Comparison of ENCODE assay signal across 8 cellular contexts in the genomic region with DNA sequence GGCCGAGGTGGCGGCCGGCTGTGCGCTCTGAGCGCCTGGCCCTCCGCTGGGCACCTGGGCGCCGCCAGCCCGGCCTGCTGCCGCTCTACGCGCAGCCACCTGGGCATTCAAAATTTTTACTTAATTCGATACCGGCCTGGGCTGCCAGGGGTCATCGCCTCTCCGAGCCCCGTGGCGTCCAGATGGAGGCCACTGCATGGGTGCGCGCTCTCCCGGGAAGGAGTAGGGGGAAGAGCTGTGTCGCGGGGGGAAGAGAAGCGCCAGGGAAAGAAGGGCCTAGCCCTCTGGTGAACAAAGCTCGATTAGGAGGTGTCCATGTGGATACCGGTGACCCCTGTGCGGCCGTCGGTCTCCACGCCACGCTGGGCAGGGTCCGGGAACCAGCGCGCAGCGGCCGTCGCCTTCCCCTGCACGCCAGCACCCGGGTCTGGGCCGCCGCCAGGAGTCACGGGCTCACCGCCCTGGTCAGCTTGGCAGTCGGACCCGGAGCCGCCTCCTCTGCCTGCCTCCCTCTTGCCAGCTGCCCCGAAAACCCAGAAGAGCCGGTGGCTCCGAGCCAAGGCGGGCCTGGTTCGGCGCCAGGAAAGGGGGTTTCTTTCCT. TPM values are rescaled to one million over a fixed set of nuclear protein-coding genes. Genes with fewer than 3 reads are reported as not detected.
DNase-seq lines count a peak whose midpoint lies in the region; ATAC-seq, FAIRE-seq and TF ChIP-seq lines count a peak whose summit lies in the region.

No MANE protein-coding gene starts in this region.

- peaks cover 21% of the 10 kb centered on the region for H3K4me1 Mint-ChIP-seq in activated CD8-positive, alpha-beta T cell treated with anti-CD3 and anti-CD28 coated beads for 36 hours (ENCODE audit: low read depth)
- peaks cover 6 to 40% (median 19%) of the 10 kb centered on the region in 7 donors for H3K4me1 Mint-ChIP-seq in naive thymus-derived CD4-positive, alpha-beta T cell

- peaks cover 10% of the 10 kb centered on the region for H3K36me3 Mint-ChIP-seq in activated CD8-positive, alpha-beta T cell treated with anti-CD3 and anti-CD28 coated beads for 36 hours (ENCODE audit: low read depth)
- peaks cover 0 to 6% (median 0%) of the 10 kb centered on the region in 5 donors for H3K36me3 Mint-ChIP-seq in naive thymus-derived CD4-positive, alpha-beta T cell

- peaks cover 8% of the 10 kb centered on the region for H3K27me3 Mint-ChIP-seq in activated CD8-positive, alpha-beta T cell treated with anti-CD3 and anti-CD28 coated beads for 36 hours
- peaks cover 0 to 29% (median 17%) of the 10 kb centered on the region in 5 donors for H3K27me3 Mint-ChIP-seq in naive thymus-derived CD4-positive, alpha-beta T cell

- peak overlapping the region; percentile 80 to 91 (median 87) for H3K27ac ChIP-seq in esophagus squamous epithelium
- no peak overlapping the region for H3K27ac ChIP-seq in naive thymus-derived CD4-positive, alpha-beta T cell (ENCODE audit: low read depth, low read length)

- intact Hi-C loops in activated CD8-positive, alpha-beta T cell treated with anti-CD3 and anti-CD28 coated beads for 36 hours (cut with micrococcal nuclease) = loop anchor here (2.0 to 5.0 kb wide), 4 partner anchors 21 to 202 kb away; partner anchors contain the start of genes ERCC5 and TPP2
- intact Hi-C loops in esophagus squamous epithelium (cut with DNase I) = no loop called here
- intact Hi-C loops in naive thymus-derived CD4-positive, alpha-beta T cell (cut with micrococcal nuclease) = loop anchor here (1.0 to 5.0 kb wide), 9 partner anchors 20 to 407 kb away; partner anchors contain the start of genes TEX30 (in 2 of the 2) and TPP2 (in 2 of the 2)

- no peak for TF ChIP-seq CTCF in activated CD8-positive, alpha-beta T cell treated with anti-CD3 and anti-CD28 coated beads for 36 hours (IDR thresholded peaks at IDR 0.05)
- TF ChIP-seq CTCF in esophagus squamous epithelium (IDR thresholded peaks at IDR 0.05) = no peak

- DNase-seq in COLO668 (lab: John Stamatoyannopoulos, UW; ENCODE audit: unreplicated experiment) (peak; percentile 70), esophagus squamous epithelium (lab: John Stamatoyannopoulos, UW) (no peak), CD1c-positive myeloid dendritic cell (ENCODE audit: extremely low spot score) (no peak), RCC 7860 (ENCODE audit: low spot score) (no peak)
- peak; percentile 5 for DNase-seq in activated CD8-positive, alpha-beta T cell treated with anti-CD3 and anti-CD28 coated beads for 36 hours
- DNase-seq in naive thymus-derived CD4-positive, alpha-beta T cell = peak in 4 of 9 donors; percentile 1 to 53 (median 8)

- H3K27ac Mint-ChIP-seq in activated CD8-positive, alpha-beta T cell treated with anti-CD3 and anti-CD28 coated beads for 36 hours = peak overlapping the region; percentile 81
- peak overlapping the region in 4 of 9 donors; percentile 4 to 90 (median 54) for H3K27ac Mint-ChIP-seq in naive thymus-derived CD4-positive, alpha-beta T cell

- H3K27me3 ChIP-seq in esophagus squamous epithelium = no peaks in the 10 kb centered on the region
- peaks cover 0 to 3% of the 10 kb centered on the region in 2 donors for H3K27me3 ChIP-seq in naive thymus-derived CD4-positive, alpha-beta T cell (ENCODE audit: control insufficient read depth in 2 of 2, insufficient read depth in 2 of 2, low read length in 2 of 2)

- no peaks in the 10 kb centered on the region for H3K9me3 Mint-ChIP-seq in activated CD8-positive, alpha-beta T cell treated with anti-CD3 and anti-CD28 coated beads for 36 hours
- no peaks in the 10 kb centered on the region for H3K9me3 Mint-ChIP-seq in naive thymus-derived CD4-positive, alpha-beta T cell

- POLR2A ChIA-PET in activated CD8-positive, alpha-beta T cell treated with anti-CD3 and anti-CD28 coated beads for 36 hours (lab: Charles Lee) = interaction anchor here (1.0 to 2.5 kb wide), 9 partner anchors 11 to 210 kb away, joined by 3 to 20 read pairs (median 5); partner anchors contain the start of genes ERCC5, TEX30 and TPP2
- POLR2A ChIA-PET in naive thymus-derived CD4-positive, alpha-beta T cell (lab: Charles Lee) = interaction anchor here (0.6 to 2.3 kb wide), 4 partner anchors 14 to 208 kb away, joined by 3 to 12 read pairs (median 5); partner anchors contain the start of genes ERCC5 and TPP2

- ATAC-seq in GM19397 (IDR thresholded peaks at IDR 0.05; ENCODE audit: unreplicated experiment) (peak; percentile 5), HG03442 (IDR thresholded peaks at IDR 0.05; ENCODE audit: unreplicated experiment) (peak; percentile 9)
- no peak for ATAC-seq in activated CD8-positive, alpha-beta T cell treated with anti-CD3 and anti-CD28 coated beads for 36 hours
- no peak for ATAC-seq in naive thymus-derived CD4-positive, alpha-beta T cell

- TF ChIP-seq POLR2A in esophagus squamous epithelium (IDR thresholded peaks at IDR 0.05) = no peak

- H3K9me3 ChIP-seq in esophagus squamous epithelium = no peaks in the 10 kb centered on the region
- no peaks in the 10 kb centered on the region for H3K9me3 ChIP-seq in naive thymus-derived CD4-positive, alpha-beta T cell (ENCODE audit: control insufficient read depth in 2 of 3, low read length in 3 of 3)

- no peak for FAIRE-seq in RCC 7860 (lab: Jason Lieb, UNC)

- CTCF ChIA-PET in activated CD8-positive, alpha-beta T cell treated with anti-CD3 and anti-CD28 coated beads for 36 hours (lab: Charles Lee) = interaction anchor here (0.7 to 2.1 kb wide), 21 partner anchors 8 to 220 kb away, joined by 3 to 14 read pairs (median 5); partner anchors contain the start of genes ERCC5 and TEX30
- CTCF ChIA-PET in naive thymus-derived CD4-positive, alpha-beta T cell (lab: Charles Lee) = interaction anchor here (0.8 to 0.9 kb wide), 2 partner anchors 208 to 218 kb away, joined by 3 read pairs; no protein-coding TSS in a partner anchor

- peak overlapping the region; percentile 92 for H3K4me3 Mint-ChIP-seq in activated CD8-positive, alpha-beta T cell treated with anti-CD3 and anti-CD28 coated beads for 36 hours
- peak overlapping the region; percentile 80 to 98 (median 87) for H3K4me3 Mint-ChIP-seq in naive thymus-derived CD4-positive, alpha-beta T cell

- H3K4me3 ChIP-seq in esophagus squamous epithelium = peak overlapping the region; percentile 63 to 86 (median 65)
- peak overlapping the region; percentile 74 for H3K4me3 ChIP-seq in naive thymus-derived CD4-positive, alpha-beta T cell (ENCODE audit: low read length)

- WGBS in esophagus squamous epithelium, 2 donors = 0 to 3% methylated on average over 3 to 12 of the region's 52 CpGs

- no peaks in the 10 kb centered on the region for H3K36me3 ChIP-seq in esophagus squamous epithelium
- H3K36me3 ChIP-seq in naive thymus-derived CD4-positive, alpha-beta T cell (ENCODE audit: control insufficient read depth in 2 of 3, insufficient read depth in 3 of 3, low read length in 3 of 3) = no peaks in the 10 kb centered on the region

- H3K4me1 ChIP-seq in esophagus squamous epithelium = peaks cover 5 to 36% (median 10%) of the 10 kb centered on the region in 3 donors
- peaks cover 6% of the 10 kb centered on the region in 2 donors for H3K4me1 ChIP-seq in naive thymus-derived CD4-positive, alpha-beta T cell (ENCODE audit: control insufficient read depth in 2 of 2, insufficient read depth in 2 of 2, low read length in 2 of 2)

RNA-seq across cellular contexts. Expression of gene BIVM, which starts 0.7 kb away (rescaled TPM):
- total RNA-seq in activated CD8-positive, alpha-beta T cell treated with anti-CD3 and anti-CD28 coated beads for 36 hours = 10 to 100 TPM; 17.3 to 18.4 TPM
- total RNA-seq in esophagus squamous epithelium = 10 to 100 TPM in 2 of 4 donors, 1 to 10 TPM in 2; 6.4 to 17.5 (median 9.8) TPM
- total RNA-seq in naive thymus-derived CD4-positive, alpha-beta T cell = 10 to 100 TPM in 1 of 5 experiments, 1 to 10 TPM in 4; 3.7 to 31.2 (median 4.9) TPM
- polyA plus RNA-seq in naive thymus-derived CD4-positive, alpha-beta T cell = 1 to 10 TPM; 2.6 to 4.0 TPM

RNA-seq across cellular contexts. Expression of gene POGLUT2, which starts 0.9 kb away (rescaled TPM):
- 1 to 10 TPM; 3.4 to 4.2 TPM for total RNA-seq in activated CD8-positive, alpha-beta T cell treated with anti-CD3 and anti-CD28 coated beads for 36 hours
- 1 to 10 TPM in 2 of 4 donors, under 1 TPM in 2; 0.50 to 3.2 (median 1.8) TPM for total RNA-seq in esophagus squamous epithelium
- total RNA-seq in naive thymus-derived CD4-positive, alpha-beta T cell = 10 to 100 TPM in 1 of 5 experiments, under 1 TPM in 4; 0.19 to 10.4 (median 0.40) TPM
- not detected for polyA plus RNA-seq in naive thymus-derived CD4-positive, alpha-beta T cell

RNA-seq across cellular contexts. Expression of gene TEX30, which starts 26.1 kb away (rescaled TPM):
- total RNA-seq in activated CD8-positive, alpha-beta T cell treated with anti-CD3 and anti-CD28 coated beads for 36 hours = 10 to 100 TPM; 30.5 to 32.8 TPM
- 10 to 100 TPM in 3 of 4 donors, 1 to 10 TPM in 1; 6.6 to 20.9 (median 12.4) TPM for total RNA-seq in esophagus squamous epithelium
- 10 to 100 TPM in 1 of 5 experiments, 1 to 10 TPM in 4; 3.7 to 30.8 (median 8.3) TPM for total RNA-seq in naive thymus-derived CD4-positive, alpha-beta T cell
- 10 to 100 TPM; 17.8 to 20.4 TPM for polyA plus RNA-seq in naive thymus-derived CD4-positive, alpha-beta T cell

RNA-seq across cellular contexts. Expression of gene ERCC5, which starts 46.2 kb away (rescaled TPM):
- 10 to 100 TPM; 59.4 to 66.5 TPM for total RNA-seq in activated CD8-positive, alpha-beta T cell treated with anti-CD3 and anti-CD28 coated beads for 36 hours
- total RNA-seq in esophagus squamous epithelium = 10 to 100 TPM; 34.9 to 70.1 (median 48.3) TPM
- 100 to 1,000 TPM in 3 of 5 experiments, 10 to 100 TPM in 2; 79.6 to 158 (median 123) TPM for total RNA-seq in naive thymus-derived CD4-positive, alpha-beta T cell
- polyA plus RNA-seq in naive thymus-derived CD4-positive, alpha-beta T cell = 10 to 100 TPM; 48.6 to 62.9 TPM

Comparison
In these comparisons a context has a peak if more than half of its experiments do, and no peak if none do; other contexts are left out.
1. DNase-seq: peak in COLO668 (single experiment) and activated CD8-positive, alpha-beta T cell treated with anti-CD3 and anti-CD28 coated beads for 36 hours (single experiment); none in esophagus squamous epithelium (single experiment), CD1c-positive myeloid dendritic cell (single experiment) and RCC 7860 (single experiment).
2. ATAC-seq: peak in GM19397 (single experiment) and HG03442 (single experiment); none in activated CD8-positive, alpha-beta T cell treated with anti-CD3 and anti-CD28 coated beads for 36 hours (single experiment) and naive thymus-derived CD4-positive, alpha-beta T cell (single experiment).